ENCODE assay signal across 22 cellular contexts in the genomic region with DNA sequence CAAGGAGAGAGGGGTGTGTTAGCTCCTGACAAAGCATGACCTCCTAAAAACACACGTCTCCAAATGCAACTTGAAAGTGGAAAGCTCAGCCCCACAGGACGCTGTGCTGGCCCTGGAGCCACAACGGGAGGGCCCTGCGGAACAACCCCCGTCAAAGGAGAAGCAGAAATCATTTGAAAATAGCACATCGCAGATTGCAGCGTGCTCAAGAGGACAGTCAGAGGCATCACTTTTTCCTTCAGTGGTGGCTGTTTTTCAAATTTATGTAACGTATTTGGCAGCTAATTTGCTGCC.
A peak's percentile ranks its signal among the peaks of the same experiment; 100 is the strongest.
DNase-seq lines count a peak whose midpoint lies in the region; ATAC-seq and TF ChIP-seq lines count a peak whose summit lies in the region.
"Had no signal": no experiment of that assay in that cellular context is flagged by ENCODE, and none has a peak within 500 bp of the region (broad histone marks: within the 10 kb centered on the region; RNA-seq: fewer than 3 reads in every experiment).

No MANE protein-coding gene starts in this region.

- no peak for TF ChIP-seq CTCF in WERI-Rb-1 (IDR thresholded peaks at IDR 0.05; ENCODE audit: low read depth, low read length)
- no peak for TF ChIP-seq CTCF in testis (IDR thresholded peaks at IDR 0.05)

- H3K36me3 ChIP-seq in WERI-Rb-1 (peaks cover 15% of the 10 kb centered on the region), testis (ENCODE audit: low read depth, missing control alignments) (no peaks in the 10 kb centered on the region)
- H3K36me3 ChIP-seq: BLaER1 had no signal

- H3K4me1 ChIP-seq in testis: no peaks in the 10 kb centered on the region
- H3K4me1 ChIP-seq: A549 had no signal

- 33 to 34% methylated on average over 8 of the region's 8 CpGs for WGBS in testis, 2 donors

- H3K27ac ChIP-seq in WERI-Rb-1 (no peak overlapping the region), testis (no peak overlapping the region)
- H3K27ac ChIP-seq: A549, BLaER1, PC-9, RWPE1 had no signal

- intact Hi-C loops in testis (cut with DNase I; ENCODE audit: low total_unique reads): no loop called here

- H3K9me3 ChIP-seq in WERI-Rb-1 (ENCODE audit: severe bottlenecking) (no peaks in the 10 kb centered on the region), testis (no peaks in the 10 kb centered on the region)
- H3K9me3 ChIP-seq: A549, BLaER1 had no signal

- DNase-seq in activated effector memory CD4-positive, alpha-beta T cell treated with anti-CD3 and anti-CD28 coated beads, Interleukin-2, amount 50 U/mL, for 16 hours: peak; percentile 28
- DNase-seq in activated effector memory CD4-positive, alpha-beta T cell treated with Interleukin-2 at 50 U/mL for 16 hours: no peak
- DNase-seq in WERI-Rb-1: peak; percentile 5
- peak; percentile 5 for DNase-seq in mesenteric fat pad (ENCODE audit: low spot score)
- DNase-seq in testis: peak; percentile 8
- DNase-seq in activated gamma-delta T cell (lab: John Stamatoyannopoulos, UW): no peak
- DNase-seq in NCI-H345 treated with DMSO at 0.1 percent for 48 hours (lab: John Stamatoyannopoulos, UW; ENCODE audit: unreplicated experiment): no peak
- DNase-seq: Calu3; CD8-positive, alpha-beta T cell; DMS53; MM.1S; NCI-H1092; NCI-H1436 treated with DMSO at 0.1 percent for 48 hours; NCI-H2029; NCI-H345; NCI-H526; PC-9; SIG-M5 had no signal

- H3K27me3 ChIP-seq in WERI-Rb-1 (ENCODE audit: insufficient read depth, low read depth, severe bottlenecking) (no peaks in the 10 kb centered on the region), testis (no peaks in the 10 kb centered on the region)

- TF ChIP-seq POLR2A in testis (IDR thresholded peaks at IDR 0.05): no peak

- no peak for ATAC-seq in HG02970 (IDR thresholded peaks at IDR 0.05; ENCODE audit: low FRiP score, unreplicated experiment)
- ATAC-seq: A549; CD8-positive, alpha-beta T cell had no signal

- H3K4me3 ChIP-seq in WERI-Rb-1 (ENCODE audit: low read depth, low read length) (no peak overlapping the region), testis (no peak overlapping the region)
- H3K4me3 ChIP-seq: A549, BLaER1, PC-9 had no signal

Comparison
In these comparisons a context has a peak if more than half of its experiments do, and no peak if none do; other contexts are left out.
1. DNase-seq: peak in activated effector memory CD4-positive, alpha-beta T cell treated with anti-CD3 and anti-CD28 coated beads, Interleukin-2, amount 50 U/mL, for 16 hours (single experiment), WERI-Rb-1 (single experiment), mesenteric fat pad (single experiment) and testis (single experiment); none in activated effector memory CD4-positive, alpha-beta T cell treated with Interleukin-2 at 50 U/mL for 16 hours (single experiment), activated gamma-delta T cell (single experiment) and NCI-H345 treated with DMSO at 0.1 percent for 48 hours (single experiment).